1 cellular context compared by ENCODE assay signal in the genomic region with DNA sequence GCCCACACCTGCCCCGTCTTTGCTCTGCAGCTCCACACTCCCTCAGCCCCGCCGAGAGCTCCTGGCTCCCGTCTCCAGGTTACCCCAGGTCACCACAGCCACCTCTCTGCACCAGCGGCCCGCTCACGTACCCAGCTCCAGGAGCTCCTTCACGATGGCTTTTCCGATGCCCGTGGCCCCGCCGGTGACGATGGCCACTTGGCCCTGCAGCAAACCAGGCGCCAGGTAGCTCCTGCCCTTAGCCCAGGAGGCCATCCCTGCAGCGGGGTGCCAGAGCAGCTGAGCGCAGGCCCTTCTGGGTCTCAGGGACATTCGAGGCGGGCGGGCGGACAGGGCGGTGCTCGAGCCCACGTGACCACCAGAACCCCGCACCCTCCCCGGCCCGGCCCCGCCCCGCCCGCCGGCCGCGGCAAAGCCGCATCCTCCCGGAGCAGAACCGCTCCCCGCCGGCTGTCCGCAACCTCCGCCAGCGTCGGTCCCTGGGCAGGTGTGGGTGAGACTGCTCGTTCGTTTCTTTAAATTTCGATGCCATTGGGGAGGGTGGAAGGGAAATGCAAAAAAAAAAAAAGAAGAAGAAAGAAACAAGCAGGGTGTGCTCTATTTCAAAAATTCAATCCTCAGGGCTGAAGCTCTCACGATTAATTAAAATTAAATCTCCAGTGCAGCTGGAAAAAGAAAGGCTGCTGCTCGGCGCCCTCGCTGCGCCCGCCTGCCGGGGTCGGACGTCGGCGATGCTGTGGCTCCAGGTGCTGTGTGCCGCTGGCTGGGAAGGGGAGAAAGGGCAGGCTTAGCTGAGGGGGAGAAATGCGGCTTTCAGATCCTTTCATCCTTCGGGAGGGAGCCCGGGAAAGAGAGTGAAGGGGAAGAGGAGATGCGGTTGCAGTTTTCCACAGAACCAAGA.
TF ChIP-seq lines count a peak whose summit lies in the region.

A gene (minus strand): TSS at position 323 of the 901 bp plus-strand sequence. CDS start 68 bp downstream, at position 255.
A gene with protein sequence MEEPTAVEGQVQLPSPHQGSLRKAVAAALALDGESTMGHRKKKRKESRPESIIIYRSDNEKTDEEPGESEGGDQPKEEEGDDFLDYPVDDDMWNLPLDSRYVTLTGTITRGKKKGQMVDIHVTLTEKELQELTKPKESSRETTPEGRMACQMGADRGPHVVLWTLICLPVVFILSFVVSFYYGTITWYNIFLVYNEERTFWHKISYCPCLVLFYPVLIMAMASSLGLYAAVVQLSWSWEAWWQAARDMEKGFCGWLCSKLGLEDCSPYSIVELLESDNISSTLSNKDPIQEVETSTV (plus strand): TSS at position 433 of the 901 bp plus-strand sequence. CDS start 14,045 bp downstream, outside the sequence.

TF ChIP-seq in HepG2, 621 proteins besides CTCF, POLR2A, EP300 and RAD21 (continued from another document and continues in another):
- TF ChIP-seq, protein P1, sequence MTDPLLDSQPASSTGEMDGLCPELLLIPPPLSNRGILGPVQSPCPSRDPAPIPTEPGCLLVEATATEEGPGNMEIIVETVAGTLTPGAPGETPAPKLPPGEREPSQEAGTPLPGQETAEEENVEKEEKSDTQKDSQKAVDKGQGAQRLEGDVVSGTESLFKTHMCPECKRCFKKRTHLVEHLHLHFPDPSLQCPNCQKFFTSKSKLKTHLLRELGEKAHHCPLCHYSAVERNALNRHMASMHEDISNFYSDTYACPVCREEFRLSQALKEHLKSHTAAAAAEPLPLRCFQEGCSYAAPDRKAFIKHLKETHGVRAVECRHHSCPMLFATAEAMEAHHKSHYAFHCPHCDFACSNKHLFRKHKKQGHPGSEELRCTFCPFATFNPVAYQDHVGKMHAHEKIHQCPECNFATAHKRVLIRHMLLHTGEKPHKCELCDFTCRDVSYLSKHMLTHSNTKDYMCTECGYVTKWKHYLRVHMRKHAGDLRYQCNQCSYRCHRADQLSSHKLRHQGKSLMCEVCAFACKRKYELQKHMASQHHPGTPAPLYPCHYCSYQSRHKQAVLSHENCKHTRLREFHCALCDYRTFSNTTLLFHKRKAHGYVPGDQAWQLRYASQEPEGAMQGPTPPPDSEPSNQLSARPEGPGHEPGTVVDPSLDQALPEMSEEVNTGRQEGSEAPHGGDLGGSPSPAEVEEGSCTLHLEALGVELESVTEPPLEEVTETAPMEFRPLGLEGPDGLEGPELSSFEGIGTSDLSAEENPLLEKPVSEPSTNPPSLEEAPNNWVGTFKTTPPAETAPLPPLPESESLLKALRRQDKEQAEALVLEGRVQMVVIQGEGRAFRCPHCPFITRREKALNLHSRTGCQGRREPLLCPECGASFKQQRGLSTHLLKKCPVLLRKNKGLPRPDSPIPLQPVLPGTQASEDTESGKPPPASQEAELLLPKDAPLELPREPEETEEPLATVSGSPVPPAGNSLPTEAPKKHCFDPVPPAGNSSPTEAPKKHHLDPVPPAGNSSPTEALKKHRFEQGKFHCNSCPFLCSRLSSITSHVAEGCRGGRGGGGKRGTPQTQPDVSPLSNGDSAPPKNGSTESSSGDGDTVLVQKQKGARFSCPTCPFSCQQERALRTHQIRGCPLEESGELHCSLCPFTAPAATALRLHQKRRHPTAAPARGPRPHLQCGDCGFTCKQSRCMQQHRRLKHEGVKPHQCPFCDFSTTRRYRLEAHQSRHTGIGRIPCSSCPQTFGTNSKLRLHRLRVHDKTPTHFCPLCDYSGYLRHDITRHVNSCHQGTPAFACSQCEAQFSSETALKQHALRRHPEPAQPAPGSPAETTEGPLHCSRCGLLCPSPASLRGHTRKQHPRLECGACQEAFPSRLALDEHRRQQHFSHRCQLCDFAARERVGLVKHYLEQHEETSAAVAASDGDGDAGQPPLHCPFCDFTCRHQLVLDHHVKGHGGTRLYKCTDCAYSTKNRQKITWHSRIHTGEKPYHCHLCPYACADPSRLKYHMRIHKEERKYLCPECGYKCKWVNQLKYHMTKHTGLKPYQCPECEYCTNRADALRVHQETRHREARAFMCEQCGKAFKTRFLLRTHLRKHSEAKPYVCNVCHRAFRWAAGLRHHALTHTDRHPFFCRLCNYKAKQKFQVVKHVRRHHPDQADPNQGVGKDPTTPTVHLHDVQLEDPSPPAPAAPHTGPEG (CRISPR knock-in tag; IDR thresholded peaks at IDR 0.05): peak; percentile 98
- peak; percentile 34; the same call in 1 of the 2 replicates for TF ChIP-seq MEIS1 (CRISPR knock-in tag; IDR thresholded peaks at IDR 0.05; ENCODE audit: borderline replicate concordance)
- TF ChIP-seq GATAD1 (CRISPR knock-in tag; IDR thresholded peaks at IDR 0.05): peak; percentile 81
- TF ChIP-seq ZNF343 (CRISPR knock-in tag; IDR thresholded peaks at IDR 0.05): peak; percentile 87
- TF ChIP-seq, protein P2, sequence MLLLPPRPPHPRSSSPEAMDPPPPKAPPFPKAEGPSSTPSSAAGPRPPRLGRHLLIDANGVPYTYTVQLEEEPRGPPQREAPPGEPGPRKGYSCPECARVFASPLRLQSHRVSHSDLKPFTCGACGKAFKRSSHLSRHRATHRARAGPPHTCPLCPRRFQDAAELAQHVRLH (CRISPR knock-in tag; IDR thresholded peaks at IDR 0.05; ENCODE audit: borderline replicate concordance, low read depth): peak; percentile 95; the same call in 1 of the 2 replicates
- TF ChIP-seq, protein P3, sequence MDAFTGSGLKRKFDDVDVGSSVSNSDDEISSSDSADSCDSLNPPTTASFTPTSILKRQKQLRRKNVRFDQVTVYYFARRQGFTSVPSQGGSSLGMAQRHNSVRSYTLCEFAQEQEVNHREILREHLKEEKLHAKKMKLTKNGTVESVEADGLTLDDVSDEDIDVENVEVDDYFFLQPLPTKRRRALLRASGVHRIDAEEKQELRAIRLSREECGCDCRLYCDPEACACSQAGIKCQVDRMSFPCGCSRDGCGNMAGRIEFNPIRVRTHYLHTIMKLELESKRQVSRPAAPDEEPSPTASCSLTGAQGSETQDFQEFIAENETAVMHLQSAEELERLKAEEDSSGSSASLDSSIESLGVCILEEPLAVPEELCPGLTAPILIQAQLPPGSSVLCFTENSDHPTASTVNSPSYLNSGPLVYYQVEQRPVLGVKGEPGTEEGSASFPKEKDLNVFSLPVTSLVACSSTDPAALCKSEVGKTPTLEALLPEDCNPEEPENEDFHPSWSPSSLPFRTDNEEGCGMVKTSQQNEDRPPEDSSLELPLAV (CRISPR knock-in tag; conservative IDR thresholded peaks at IDR 0.05; ENCODE audit: low read depth): peak; percentile 75; the same call in 1 of the 2 replicates
- TF ChIP-seq, protein P4, sequence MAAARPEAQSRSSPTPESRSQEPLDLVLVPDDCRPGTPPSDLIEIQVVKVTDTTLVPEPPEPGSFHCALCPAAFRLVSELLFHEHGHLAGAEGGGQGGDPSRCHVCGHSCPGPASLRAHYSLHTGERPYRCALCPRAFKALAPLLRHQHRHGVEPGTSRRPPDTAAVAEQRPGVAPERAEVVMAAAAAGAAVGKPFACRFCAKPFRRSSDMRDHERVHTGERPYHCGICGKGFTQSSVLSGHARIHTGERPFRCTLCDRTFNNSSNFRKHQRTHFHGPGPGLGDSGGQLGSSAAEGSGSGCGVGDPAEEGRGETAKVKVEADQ (CRISPR knock-in tag; IDR thresholded peaks at IDR 0.05; ENCODE audit: borderline replicate concordance): peak; percentile 99
- TF ChIP-seq CREB1 (IDR thresholded peaks at IDR 0.05): no peak
- no peak for TF ChIP-seq CREB1 (CRISPR knock-in tag; IDR thresholded peaks at IDR 0.05)
- TF ChIP-seq SRSF4 (IDR thresholded peaks at IDR 0.05; ENCODE audit: low read depth, low read length, poor library complexity, severe bottlenecking): no peak
- peak; percentile 98 for TF ChIP-seq TAF1 (CRISPR knock-in tag; IDR thresholded peaks at IDR 0.05)
- TF ChIP-seq, protein P5, sequence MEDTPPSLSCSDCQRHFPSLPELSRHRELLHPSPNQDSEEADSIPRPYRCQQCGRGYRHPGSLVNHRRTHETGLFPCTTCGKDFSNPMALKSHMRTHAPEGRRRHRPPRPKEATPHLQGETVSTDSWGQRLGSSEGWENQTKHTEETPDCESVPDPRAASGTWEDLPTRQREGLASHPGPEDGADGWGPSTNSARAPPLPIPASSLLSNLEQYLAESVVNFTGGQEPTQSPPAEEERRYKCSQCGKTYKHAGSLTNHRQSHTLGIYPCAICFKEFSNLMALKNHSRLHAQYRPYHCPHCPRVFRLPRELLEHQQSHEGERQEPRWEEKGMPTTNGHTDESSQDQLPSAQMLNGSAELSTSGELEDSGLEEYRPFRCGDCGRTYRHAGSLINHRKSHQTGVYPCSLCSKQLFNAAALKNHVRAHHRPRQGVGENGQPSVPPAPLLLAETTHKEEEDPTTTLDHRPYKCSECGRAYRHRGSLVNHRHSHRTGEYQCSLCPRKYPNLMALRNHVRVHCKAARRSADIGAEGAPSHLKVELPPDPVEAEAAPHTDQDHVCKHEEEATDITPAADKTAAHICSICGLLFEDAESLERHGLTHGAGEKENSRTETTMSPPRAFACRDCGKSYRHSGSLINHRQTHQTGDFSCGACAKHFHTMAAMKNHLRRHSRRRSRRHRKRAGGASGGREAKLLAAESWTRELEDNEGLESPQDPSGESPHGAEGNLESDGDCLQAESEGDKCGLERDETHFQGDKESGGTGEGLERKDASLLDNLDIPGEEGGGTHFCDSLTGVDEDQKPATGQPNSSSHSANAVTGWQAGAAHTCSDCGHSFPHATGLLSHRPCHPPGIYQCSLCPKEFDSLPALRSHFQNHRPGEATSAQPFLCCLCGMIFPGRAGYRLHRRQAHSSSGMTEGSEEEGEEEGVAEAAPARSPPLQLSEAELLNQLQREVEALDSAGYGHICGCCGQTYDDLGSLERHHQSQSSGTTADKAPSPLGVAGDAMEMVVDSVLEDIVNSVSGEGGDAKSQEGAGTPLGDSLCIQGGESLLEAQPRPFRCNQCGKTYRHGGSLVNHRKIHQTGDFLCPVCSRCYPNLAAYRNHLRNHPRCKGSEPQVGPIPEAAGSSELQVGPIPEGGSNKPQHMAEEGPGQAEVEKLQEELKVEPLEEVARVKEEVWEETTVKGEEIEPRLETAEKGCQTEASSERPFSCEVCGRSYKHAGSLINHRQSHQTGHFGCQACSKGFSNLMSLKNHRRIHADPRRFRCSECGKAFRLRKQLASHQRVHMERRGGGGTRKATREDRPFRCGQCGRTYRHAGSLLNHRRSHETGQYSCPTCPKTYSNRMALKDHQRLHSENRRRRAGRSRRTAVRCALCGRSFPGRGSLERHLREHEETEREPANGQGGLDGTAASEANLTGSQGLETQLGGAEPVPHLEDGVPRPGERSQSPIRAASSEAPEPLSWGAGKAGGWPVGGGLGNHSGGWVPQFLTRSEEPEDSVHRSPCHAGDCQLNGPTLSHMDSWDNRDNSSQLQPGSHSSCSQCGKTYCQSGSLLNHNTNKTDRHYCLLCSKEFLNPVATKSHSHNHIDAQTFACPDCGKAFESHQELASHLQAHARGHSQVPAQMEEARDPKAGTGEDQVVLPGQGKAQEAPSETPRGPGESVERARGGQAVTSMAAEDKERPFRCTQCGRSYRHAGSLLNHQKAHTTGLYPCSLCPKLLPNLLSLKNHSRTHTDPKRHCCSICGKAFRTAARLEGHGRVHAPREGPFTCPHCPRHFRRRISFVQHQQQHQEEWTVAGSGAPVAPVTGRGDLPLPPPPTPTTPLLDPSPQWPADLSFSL (CRISPR knock-in tag; IDR thresholded peaks at IDR 0.05): peak; percentile 66; the same call in 1 of the 2 replicates
- TF ChIP-seq ELF1 (CRISPR knock-in tag; IDR thresholded peaks at IDR 0.05): peak; percentile 28; the same call in 1 of the 2 replicates
- TF ChIP-seq ZNF703 (CRISPR knock-in tag; IDR thresholded peaks at IDR 0.05; ENCODE audit: borderline replicate concordance): no peak
- TF ChIP-seq PHF21A (CRISPR knock-in tag; IDR thresholded peaks at IDR 0.05): peak; percentile 63
- TF ChIP-seq CC2D1A (CRISPR knock-in tag; IDR thresholded peaks at IDR 0.05): no peak
- TF ChIP-seq RORA (CRISPR knock-in tag; IDR thresholded peaks at IDR 0.05): no peak
- TF ChIP-seq CEBPG (CRISPR knock-in tag; IDR thresholded peaks at IDR 0.05): no peak
- TF ChIP-seq, protein P6, sequence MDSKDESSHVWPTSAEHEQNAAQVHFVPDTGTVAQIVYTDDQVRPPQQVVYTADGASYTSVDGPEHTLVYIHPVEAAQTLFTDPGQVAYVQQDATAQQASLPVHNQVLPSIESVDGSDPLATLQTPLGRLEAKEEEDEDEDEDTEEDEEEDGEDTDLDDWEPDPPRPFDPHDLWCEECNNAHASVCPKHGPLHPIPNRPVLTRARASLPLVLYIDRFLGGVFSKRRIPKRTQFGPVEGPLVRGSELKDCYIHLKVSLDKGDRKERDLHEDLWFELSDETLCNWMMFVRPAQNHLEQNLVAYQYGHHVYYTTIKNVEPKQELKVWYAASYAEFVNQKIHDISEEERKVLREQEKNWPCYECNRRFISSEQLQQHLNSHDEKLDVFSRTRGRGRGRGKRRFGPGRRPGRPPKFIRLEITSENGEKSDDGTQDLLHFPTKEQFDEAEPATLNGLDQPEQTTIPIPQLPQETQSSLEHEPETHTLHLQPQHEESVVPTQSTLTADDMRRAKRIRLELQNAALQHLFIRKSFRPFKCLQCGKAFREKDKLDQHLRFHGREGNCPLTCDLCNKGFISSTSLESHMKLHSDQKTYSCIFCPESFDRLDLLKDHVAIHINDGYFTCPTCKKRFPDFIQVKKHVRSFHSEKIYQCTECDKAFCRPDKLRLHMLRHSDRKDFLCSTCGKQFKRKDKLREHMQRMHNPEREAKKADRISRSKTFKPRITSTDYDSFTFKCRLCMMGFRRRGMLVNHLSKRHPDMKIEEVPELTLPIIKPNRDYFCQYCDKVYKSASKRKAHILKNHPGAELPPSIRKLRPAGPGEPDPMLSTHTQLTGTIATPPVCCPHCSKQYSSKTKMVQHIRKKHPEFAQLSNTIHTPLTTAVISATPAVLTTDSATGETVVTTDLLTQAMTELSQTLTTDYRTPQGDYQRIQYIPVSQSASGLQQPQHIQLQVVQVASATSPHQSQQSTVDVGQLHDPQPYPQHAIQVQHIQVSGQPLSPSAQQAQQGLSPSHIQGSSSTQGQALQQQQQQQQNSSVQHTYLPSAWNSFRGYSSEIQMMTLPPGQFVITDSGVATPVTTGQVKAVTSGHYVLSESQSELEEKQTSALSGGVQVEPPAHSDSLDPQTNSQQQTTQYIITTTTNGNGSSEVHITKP (CRISPR knock-in tag; IDR thresholded peaks at IDR 0.05; ENCODE audit: low read depth): no peak; the same call in 1 of the 2 replicates
- TF ChIP-seq, protein P7, sequence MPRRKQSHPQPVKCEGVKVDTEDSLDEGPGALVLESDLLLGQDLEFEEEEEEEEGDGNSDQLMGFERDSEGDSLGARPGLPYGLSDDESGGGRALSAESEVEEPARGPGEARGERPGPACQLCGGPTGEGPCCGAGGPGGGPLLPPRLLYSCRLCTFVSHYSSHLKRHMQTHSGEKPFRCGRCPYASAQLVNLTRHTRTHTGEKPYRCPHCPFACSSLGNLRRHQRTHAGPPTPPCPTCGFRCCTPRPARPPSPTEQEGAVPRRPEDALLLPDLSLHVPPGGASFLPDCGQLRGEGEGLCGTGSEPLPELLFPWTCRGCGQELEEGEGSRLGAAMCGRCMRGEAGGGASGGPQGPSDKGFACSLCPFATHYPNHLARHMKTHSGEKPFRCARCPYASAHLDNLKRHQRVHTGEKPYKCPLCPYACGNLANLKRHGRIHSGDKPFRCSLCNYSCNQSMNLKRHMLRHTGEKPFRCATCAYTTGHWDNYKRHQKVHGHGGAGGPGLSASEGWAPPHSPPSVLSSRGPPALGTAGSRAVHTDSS (CRISPR knock-in tag; conservative IDR thresholded peaks at IDR 0.05): no peak
- no peak for TF ChIP-seq TOE1 (CRISPR knock-in tag; IDR thresholded peaks at IDR 0.05)
- TF ChIP-seq ZNF446 (CRISPR knock-in tag; IDR thresholded peaks at IDR 0.05): peak; percentile 92
- peak; percentile 99 for TF ChIP-seq ZNF430 (CRISPR knock-in tag; IDR thresholded peaks at IDR 0.05)
- TF ChIP-seq FOXP1 (IDR thresholded peaks at IDR 0.05): no peak
- TF ChIP-seq FOXP1 (CRISPR knock-in tag; IDR thresholded peaks at IDR 0.05): 0 out of 2 replicates have a peak, but pooled peaks have one; percentile 19
- TF ChIP-seq CHD2 (IDR thresholded peaks at IDR 0.05; ENCODE audit: low read depth, low read length): 0 out of 2 replicates have a peak, but pooled peaks have one; percentile 19
- TF ChIP-seq MIER2 (CRISPR knock-in tag; IDR thresholded peaks at IDR 0.05): peak; percentile 71
- TF ChIP-seq JARID2 (CRISPR knock-in tag; IDR thresholded peaks at IDR 0.05; ENCODE audit: insufficient replicate concordance): peak; percentile 95
- TF ChIP-seq U2AF1 (optimal IDR thresholded peaks at IDR 0.05; ENCODE audit: low read depth, low read length): no peak
- TF ChIP-seq ZNF776 (CRISPR knock-in tag; IDR thresholded peaks at IDR 0.05): peak; percentile 95
